In the genomic region with DNA sequence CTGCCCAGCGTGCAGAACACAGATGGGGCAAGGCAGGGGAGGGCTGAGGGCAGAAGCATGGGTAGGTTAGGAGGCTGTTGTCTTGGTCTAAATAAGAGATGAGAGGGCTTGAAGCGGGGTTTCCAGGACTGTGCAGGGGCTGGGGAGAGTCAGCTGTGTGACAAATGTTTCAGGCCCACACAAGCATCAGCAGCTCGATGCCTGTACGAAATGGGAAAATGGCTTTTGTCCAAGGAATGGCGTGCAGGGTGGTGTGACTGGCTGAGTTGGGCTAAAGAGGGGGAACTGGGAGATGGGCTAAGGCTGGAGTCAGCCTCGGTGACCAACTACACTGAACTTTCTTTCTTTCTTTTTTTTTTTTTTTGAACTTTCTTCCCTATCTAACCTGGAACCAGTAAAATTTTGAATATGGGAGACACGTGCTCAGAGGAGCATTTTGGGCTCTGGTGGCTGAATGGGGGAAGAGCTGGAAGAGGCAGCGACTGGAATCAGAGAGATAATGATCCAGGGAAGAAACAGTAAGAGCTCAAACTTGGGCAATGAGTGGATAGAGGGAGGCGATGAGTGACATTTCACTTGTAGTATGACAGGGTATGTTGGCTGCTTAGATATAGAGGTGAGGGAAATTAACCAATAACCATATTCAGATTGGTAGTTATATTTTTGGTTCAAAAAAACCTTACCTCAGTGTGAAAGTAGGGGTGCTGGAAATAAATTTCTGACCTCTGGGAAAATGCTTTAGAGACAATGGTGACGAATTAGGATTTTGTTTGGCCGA, we compare ENCODE assay signal across 1 cellular context.
TF ChIP-seq lines count a peak whose summit lies in the region.

No MANE protein-coding gene starts in this region.

TF ChIP-seq in GM23338, 12 proteins besides CTCF, POLR2A, EP300 and RAD21:
- TF ChIP-seq POLR2AphosphoS5 (IDR thresholded peaks at IDR 0.05; ENCODE audit: low read depth) (no peak), EZH2phosphoT487 (IDR thresholded peaks at IDR 0.05; ENCODE audit: unreplicated experiment) (no peak), ZNF462 (CRISPR knock-in tag; IDR thresholded peaks at IDR 0.05) (no peak), NANOG (IDR thresholded peaks at IDR 0.05; ENCODE audit: borderline replicate concordance) (no peak), ETS1 (IDR thresholded peaks at IDR 0.05) (no peak)
